In the genomic region with DNA sequence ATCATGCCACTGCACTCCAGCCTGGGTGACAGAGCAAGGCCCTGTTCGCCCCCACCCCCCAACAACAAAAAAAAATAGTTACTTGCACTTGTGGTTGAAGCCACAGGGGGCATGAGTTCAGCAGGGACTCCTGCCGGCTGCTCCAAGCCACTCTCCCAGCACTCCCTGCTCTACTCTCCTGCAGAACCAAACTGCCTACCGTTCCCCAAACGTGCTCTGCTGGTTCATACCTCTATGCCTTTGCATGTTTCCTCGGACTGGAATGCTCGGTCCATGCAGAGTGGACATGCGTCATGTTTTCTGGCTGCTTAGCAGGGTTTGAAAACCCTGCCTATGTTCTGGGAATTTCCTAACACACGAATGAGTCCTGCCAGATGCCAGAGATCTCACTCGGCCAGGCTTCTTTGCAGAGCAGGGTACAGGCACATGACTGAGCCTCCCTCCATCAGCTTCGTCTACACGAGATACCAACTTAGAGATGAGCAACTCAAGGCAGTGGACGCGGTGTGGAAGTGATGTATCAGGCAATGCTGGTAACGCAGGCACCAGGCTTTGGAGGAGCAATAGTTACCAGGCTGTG, we compare ENCODE assay signal across 1 cellular context.
TF ChIP-seq lines count a peak whose summit lies in the region.

No MANE protein-coding gene starts in this region.

TF ChIP-seq in H1, 55 proteins besides CTCF, POLR2A, EP300 and RAD21 (continued from another document):
- TF ChIP-seq, protein P1, sequence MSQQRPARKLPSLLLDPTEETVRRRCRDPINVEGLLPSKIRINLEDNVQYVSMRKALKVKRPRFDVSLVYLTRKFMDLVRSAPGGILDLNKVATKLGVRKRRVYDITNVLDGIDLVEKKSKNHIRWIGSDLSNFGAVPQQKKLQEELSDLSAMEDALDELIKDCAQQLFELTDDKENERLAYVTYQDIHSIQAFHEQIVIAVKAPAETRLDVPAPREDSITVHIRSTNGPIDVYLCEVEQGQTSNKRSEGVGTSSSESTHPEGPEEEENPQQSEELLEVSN (IDR thresholded peaks at IDR 0.05): peak; percentile 42; the same call in 1 of the 2 replicates
- TF ChIP-seq TAF7 (optimal IDR thresholded peaks at IDR 0.05; ENCODE audit: borderline replicate concordance, low read depth, low read length) (no peak), RBBP5 (IDR thresholded peaks at IDR 0.05; ENCODE audit: borderline replicate concordance, low read depth, low read length) (no peak)
